17 cellular contexts compared by ENCODE assay signal in the genomic region with DNA sequence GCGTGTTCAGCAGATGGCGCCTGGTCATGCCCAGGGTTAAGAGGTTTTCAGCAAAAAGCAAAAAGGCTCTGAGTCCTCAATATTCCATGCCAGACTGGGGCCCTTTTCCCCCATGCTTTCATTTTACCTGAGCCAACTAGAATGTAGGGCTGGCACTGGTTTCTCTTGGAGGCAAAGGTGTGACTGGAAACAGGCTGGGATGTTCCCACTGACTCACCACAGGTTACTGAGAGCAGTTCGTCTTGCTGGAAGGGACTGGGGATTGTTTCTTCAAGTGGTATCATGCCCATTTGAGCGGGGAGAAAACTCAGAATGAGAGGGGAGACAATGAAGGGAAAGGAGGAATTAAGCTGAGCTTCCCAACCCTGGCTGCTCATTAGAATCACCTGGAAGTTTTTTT.
"Had no signal": no experiment of that assay in that cellular context is flagged by ENCODE, and none has a peak within 500 bp of the region (broad histone marks: within the 10 kb centered on the region; RNA-seq: fewer than 3 reads in every experiment).

No MANE protein-coding gene starts in this region.

- H3K36me3 ChIP-seq: heart left ventricle, ovary had no signal

- DNase-seq: effector CD4-positive, alpha-beta T cell; endodermal cell; foreskin melanocyte; heart left ventricle; hippocampal formation; kidney glomerular epithelial cell; mucosa of descending colon; naive thymus-derived CD8-positive, alpha-beta T cell; nucleus accumbens; ovary; right cardiac atrium; small intestine; stimulated activated CD4-positive, alpha-beta T cell treated with anti-CD3 and anti-CD28 coated beads, Interleukin-12 subunit alpha, Interleukin-12 subunit beta, amount 100 ng/mL, for 4 hours; stimulated activated naive CD4-positive, alpha-beta T cell had no signal

- H3K4me3 Mint-ChIP-seq: endodermal cell; naive thymus-derived CD8-positive, alpha-beta T cell; neural crest cell; type B pancreatic cell had no signal

- H3K9me3 Mint-ChIP-seq: neural crest cell, type B pancreatic cell had no signal

- H3K27me3 Mint-ChIP-seq: type B pancreatic cell had no signal

- H3K4me1 Mint-ChIP-seq: endodermal cell, neural crest cell had no signal

- ATAC-seq: heart left ventricle; mucosa of descending colon; naive thymus-derived CD8-positive, alpha-beta T cell; right cardiac atrium had no signal

- H3K27ac ChIP-seq: coronary artery, heart left ventricle, ovary had no signal

- H3K36me3 Mint-ChIP-seq: naive thymus-derived CD8-positive, alpha-beta T cell had no signal

- H3K27ac Mint-ChIP-seq: endodermal cell; naive thymus-derived CD8-positive, alpha-beta T cell; type B pancreatic cell had no signal

- H3K4me3 ChIP-seq: coronary artery, heart left ventricle, mucosa of descending colon, ovary had no signal

- H3K9me3 ChIP-seq: mucosa of descending colon, ovary had no signal

- H3K27me3 ChIP-seq: heart left ventricle, ovary had no signal
